Comparison of ENCODE assay signal across 11 cellular contexts in genomic region chr12:69476276-69477017, GRCh38. TPM values are rescaled to one million over a fixed set of nuclear protein-coding genes. Genes with fewer than 3 reads are reported as not detected.
A peak's percentile ranks its signal among the peaks of the same experiment; 100 is the strongest.
DNase-seq lines count a peak whose midpoint lies in the region; ATAC-seq and TF ChIP-seq lines count a peak whose summit lies in the region.
"Had no signal": no experiment of that assay in that cellular context is flagged by ENCODE, and none has a peak within 500 bp of the region (broad histone marks: within the 10 kb centered on the region; RNA-seq: fewer than 3 reads in every experiment).

No MANE protein-coding gene starts in this region.

- peak overlapping the region in 1 of 10 donors; percentile 5 for H3K4me3 Mint-ChIP-seq in naive thymus-derived CD4-positive, alpha-beta T cell

- DNase-seq in NCI-H1436 (lab: John Stamatoyannopoulos, UW): peak; percentile 69
- no peak for DNase-seq in coronary artery (ENCODE audit: low spot score)
- DNase-seq in medulla oblongata (ENCODE audit: extremely low spot score): peak; percentile 65
- DNase-seq in AG08395 (ENCODE audit: low spot score): no peak
- no peak for DNase-seq in naive thymus-derived CD4-positive, alpha-beta T cell
- DNase-seq in NCI-H510A treated with DMSO at 0.1 percent for 48 hours (lab: John Stamatoyannopoulos, UW): no peak
- DNase-seq in AML-193 (lab: John Stamatoyannopoulos, UW): no peak
- DNase-seq: stimulated activated CD4-positive, alpha-beta T cell treated with anti-CD3 and anti-CD28 coated beads, Interleukin-4, amount 100 ng/mL, for 24 hours had no signal

- no peaks in the 10 kb centered on the region for H3K9me3 Mint-ChIP-seq in naive thymus-derived CD4-positive, alpha-beta T cell
- H3K9me3 Mint-ChIP-seq: IgD-negative memory B cell had no signal

- intact Hi-C loops in naive thymus-derived CD4-positive, alpha-beta T cell (cut with micrococcal nuclease): no loop called here

- H3K27ac ChIP-seq in coronary artery (peak overlapping the region; percentile 72 to 74), temporal lobe (ENCODE audit: low read depth, low read length) (peak overlapping the region; percentile 15)
- no peak overlapping the region for H3K27ac ChIP-seq in naive thymus-derived CD4-positive, alpha-beta T cell (ENCODE audit: low read depth, low read length)
- H3K27ac ChIP-seq: epithelial cell of prostate had no signal

- no peaks in the 10 kb centered on the region for H3K9me3 ChIP-seq in naive thymus-derived CD4-positive, alpha-beta T cell (ENCODE audit: control insufficient read depth in 2 of 3, low read length in 3 of 3)

- H3K4me1 ChIP-seq in naive thymus-derived CD4-positive, alpha-beta T cell (ENCODE audit: control insufficient read depth in 2 of 2, insufficient read depth in 2 of 2, low read length in 2 of 2): peaks cover 4 to 5% of the 10 kb centered on the region in 2 donors

- CTCF ChIA-PET in naive thymus-derived CD4-positive, alpha-beta T cell (lab: Charles Lee): no interaction called here

- no peak overlapping the region for H3K27ac Mint-ChIP-seq in naive thymus-derived CD4-positive, alpha-beta T cell
- H3K27ac Mint-ChIP-seq: IgD-negative memory B cell had no signal

- no peaks in the 10 kb centered on the region for H3K27me3 Mint-ChIP-seq in naive thymus-derived CD4-positive, alpha-beta T cell
- H3K27me3 Mint-ChIP-seq: IgD-negative memory B cell had no signal

- H3K4me3 ChIP-seq in coronary artery: peak overlapping the region; percentile 47
- no peak overlapping the region for H3K4me3 ChIP-seq in naive thymus-derived CD4-positive, alpha-beta T cell (ENCODE audit: low read length)

- peaks cover 0 to 19% (median 8%) of the 10 kb centered on the region in 5 donors for H3K36me3 Mint-ChIP-seq in naive thymus-derived CD4-positive, alpha-beta T cell

- peaks cover 37 to 85% (median 74%) of the 10 kb centered on the region in 7 donors for H3K4me1 Mint-ChIP-seq in naive thymus-derived CD4-positive, alpha-beta T cell

- POLR2A ChIA-PET in naive thymus-derived CD4-positive, alpha-beta T cell (lab: Charles Lee): no interaction called here

- H3K27me3 ChIP-seq in naive thymus-derived CD4-positive, alpha-beta T cell (ENCODE audit: control insufficient read depth in 2 of 2, insufficient read depth in 2 of 2, low read length in 2 of 2): no peaks in the 10 kb centered on the region

- TF ChIP-seq CTCF in coronary artery (IDR thresholded peaks at IDR 0.05): no peak

- H3K36me3 ChIP-seq in naive thymus-derived CD4-positive, alpha-beta T cell (ENCODE audit: control insufficient read depth in 2 of 3, insufficient read depth in 3 of 3, low read length in 3 of 3): no peaks in the 10 kb centered on the region

- no peak for ATAC-seq in naive thymus-derived CD4-positive, alpha-beta T cell

RNA-seq across cellular contexts. Expression of gene FRS2, which starts 6.3 kb away (rescaled TPM):
- 54.1 TPM for total RNA-seq in temporal lobe
- 10 to 100 TPM; 17.5 to 30.1 (median 24.0) TPM for total RNA-seq in naive thymus-derived CD4-positive, alpha-beta T cell
- polyA plus RNA-seq in naive thymus-derived CD4-positive, alpha-beta T cell: 10 to 100 TPM; 11.0 to 14.9 TPM

Comparison
In these comparisons a context has a peak if more than half of its experiments do, and no peak if none do; other contexts are left out.
1. DNase-seq: peak in NCI-H1436 (single experiment) and medulla oblongata (single experiment); none in coronary artery (single experiment), AG08395 (single experiment), naive thymus-derived CD4-positive, alpha-beta T cell (0 of 9), NCI-H510A treated with DMSO at 0.1 percent for 48 hours (single experiment) and AML-193 (0 of 2).